1 cellular context compared by ENCODE assay signal in the genomic region with DNA sequence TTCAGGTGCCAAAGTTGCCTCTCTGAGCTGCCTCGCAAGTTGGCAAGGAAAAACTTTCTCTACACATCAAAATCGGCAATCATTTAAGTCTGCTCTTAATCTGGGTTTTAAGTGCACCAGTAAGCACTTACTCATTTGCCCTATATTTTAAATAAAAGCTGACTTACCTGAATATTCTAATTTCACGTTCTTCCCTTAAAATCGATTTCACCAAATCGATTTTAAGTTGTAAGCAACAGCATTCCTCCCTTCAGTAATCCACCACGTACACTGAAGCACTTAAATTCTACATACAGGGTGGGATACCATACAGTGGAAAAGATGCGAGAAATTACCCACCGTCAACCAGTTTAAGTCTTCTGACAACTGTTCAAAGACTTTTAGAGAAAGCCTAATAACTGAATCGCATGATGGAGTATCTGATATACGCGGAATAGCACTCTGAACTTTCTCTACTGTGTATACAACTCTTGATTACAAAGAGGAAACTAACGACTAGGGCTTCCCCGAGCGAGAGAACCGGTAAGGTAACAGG.
TF ChIP-seq lines count a peak whose summit lies in the region.

No MANE protein-coding gene starts in this region.

TF ChIP-seq in endothelial cell of umbilical vein, 7 proteins besides CTCF, POLR2A, EP300 and RAD21:
- no peak for TF ChIP-seq EZH2 (IDR thresholded peaks at IDR 0.05; ENCODE audit: borderline replicate concordance, low read depth, low read length, severe bottlenecking)
